In genomic region chr19:17530586-17530985, GRCh38 we compare ENCODE assay signal across 15 cellular contexts. TPM values are rescaled to one million over a fixed set of nuclear protein-coding genes. Genes with fewer than 3 reads are reported as not detected.
DNase-seq lines count a peak whose midpoint lies in the region; ATAC-seq and TF ChIP-seq lines count a peak whose summit lies in the region.
"Had no signal": no experiment of that assay in that cellular context is flagged by ENCODE, and none has a peak within 500 bp of the region (broad histone marks: within the 10 kb centered on the region; RNA-seq: fewer than 3 reads in every experiment).

No MANE protein-coding gene starts in this region.

- TF ChIP-seq EP300 in upper lobe of left lung (IDR thresholded peaks at IDR 0.05), result no peak

- peaks cover 0 to 8% (median 1%) of the 10 kb centered on the region in 4 donors for H3K9me3 ChIP-seq in upper lobe of left lung

- ATAC-seq in activated B cell treated with CpG ODN at 0.5 μM for 24 hours (ENCODE audit: low read depth) (no peak), upper lobe of left lung (ENCODE audit: low FRiP score in 2 of 2) (no peak)
- ATAC-seq in stimulated activated naive B cell treated with anti-CD40 and anti-IgM and Interleukin-4, amounts not matched to agents 10 μg/mL and 1 μg/mL and 100 μg/mL, for 72 hours (replicated peaks), result no peak
- ATAC-seq: activated T-helper 17 cell treated with anti-CD3 and anti-CD28 coated beads, Interleukin-2, amount 50 U/mL, for 72 hours had no signal

- DNase-seq in NCI-H748 (lab: John Stamatoyannopoulos, UW; ENCODE audit: unreplicated experiment) (peak; percentile 77), NCI-H748 treated with DMSO at 0.1 percent for 48 hours (lab: John Stamatoyannopoulos, UW) (no peak), NCI-H146 treated with DMSO at 0.1 percent for 48 hours (lab: John Stamatoyannopoulos, UW; ENCODE audit: unreplicated experiment) (peak; percentile 84), activated B cell treated with CpG ODN at 0.5 μM for 24 hours (no peak), GDM1 (lab: John Stamatoyannopoulos, UW) (no peak), GM10266 (ENCODE audit: extremely low spot score) (no peak), upper lobe of left lung (no peak)
- no peak for DNase-seq in stimulated activated naive B cell treated with anti-CD40 and anti-IgM and Interleukin-4, amounts not matched to agents 10 μg/mL and 1 μg/mL and 100 μg/mL, for 72 hours
- DNase-seq: activated CD4-positive, alpha-beta T cell treated with anti-CD3 and anti-CD28 coated beads, Interleukin-2, amount 50 U/mL, for 1 hour; aorta; DND-41; NCI-H1105 treated with DMSO at 0.1 percent for 48 hours; occipital lobe; stimulated activated CD4-positive, alpha-beta T cell treated with anti-CD3 and anti-CD28 coated beads, Interleukin-12 subunit alpha, Interleukin-12 subunit beta, amount 100 ng/mL, for 4 hours had no signal

- no peak for TF ChIP-seq POLR2A in upper lobe of left lung (IDR thresholded peaks at IDR 0.05)

- POLR2A ChIA-PET in activated B cell treated with CpG ODN at 0.5 μM for 24 hours (lab: Charles Lee), result interaction anchor here (0.6 to 12.8 kb wide), 8 partner anchors 10 to 1303 kb away, joined by 3 to 347 read pairs (median 6); partner anchors contain the start of gene PGLS

- no peak overlapping the region for H3K4me3 ChIP-seq in upper lobe of left lung

- H3K4me3 Mint-ChIP-seq in activated B cell treated with CpG ODN at 0.5 μM for 24 hours, result peak overlapping the region; percentile 90
- peak overlapping the region in 1 of 2 donors; percentile 30 for H3K4me3 Mint-ChIP-seq in stimulated activated naive B cell treated with anti-CD40 and anti-IgM and Interleukin-4, amounts not matched to agents 10 μg/mL and 1 μg/mL and 100 μg/mL, for 72 hours
- H3K4me3 Mint-ChIP-seq: activated T-helper 17 cell treated with anti-CD3 and anti-CD28 coated beads, Interleukin-2, amount 50 U/mL, for 72 hours had no signal

- WGBS in upper lobe of left lung, 2 donors, result 17 to 18% methylated on average over 1 to 8 of the region's 8 CpGs

- H3K4me1 ChIP-seq in upper lobe of left lung, result no peaks in the 10 kb centered on the region

- H3K9me3 Mint-ChIP-seq in activated B cell treated with CpG ODN at 0.5 μM for 24 hours, result peaks cover 5% of the 10 kb centered on the region
- peaks cover 4 to 5% of the 10 kb centered on the region in 2 donors for H3K9me3 Mint-ChIP-seq in stimulated activated naive B cell treated with anti-CD40 and anti-IgM and Interleukin-4, amounts not matched to agents 10 μg/mL and 1 μg/mL and 100 μg/mL, for 72 hours

- peaks cover 60% of the 10 kb centered on the region for H3K4me1 Mint-ChIP-seq in activated B cell treated with CpG ODN at 0.5 μM for 24 hours
- peaks cover 29 to 60% of the 10 kb centered on the region in 2 donors for H3K4me1 Mint-ChIP-seq in stimulated activated naive B cell treated with anti-CD40 and anti-IgM and Interleukin-4, amounts not matched to agents 10 μg/mL and 1 μg/mL and 100 μg/mL, for 72 hours
- H3K4me1 Mint-ChIP-seq: activated T-helper 17 cell treated with anti-CD3 and anti-CD28 coated beads, Interleukin-2, amount 50 U/mL, for 72 hours had no signal

- no peak overlapping the region for H3K27ac ChIP-seq in upper lobe of left lung

- CTCF ChIA-PET in activated B cell treated with CpG ODN at 0.5 μM for 24 hours (lab: Charles Lee), result interaction anchor here (1.6 to 2.7 kb wide), 3 partner anchors 19 to 43 kb away, joined by 9 to 19 read pairs (median 12); partner anchors contain the start of gene PGLS

- peaks cover 70% of the 10 kb centered on the region for H3K36me3 Mint-ChIP-seq in activated B cell treated with CpG ODN at 0.5 μM for 24 hours (ENCODE audit: low read depth)
- H3K36me3 Mint-ChIP-seq in stimulated activated naive B cell treated with anti-CD40 and anti-IgM and Interleukin-4, amounts not matched to agents 10 μg/mL and 1 μg/mL and 100 μg/mL, for 72 hours, result peaks cover 31 to 46% of the 10 kb centered on the region in 2 donors

- no peaks in the 10 kb centered on the region for H3K36me3 ChIP-seq in upper lobe of left lung

- peak overlapping the region; percentile 94 for H3K27ac Mint-ChIP-seq in activated B cell treated with CpG ODN at 0.5 μM for 24 hours
- peak overlapping the region; percentile 9 for H3K27ac Mint-ChIP-seq in stimulated activated naive B cell treated with anti-CD40 and anti-IgM and Interleukin-4, amounts not matched to agents 10 μg/mL and 1 μg/mL and 100 μg/mL, for 72 hours
- H3K27ac Mint-ChIP-seq: activated T-helper 17 cell treated with anti-CD3 and anti-CD28 coated beads, Interleukin-2, amount 50 U/mL, for 72 hours had no signal

- intact Hi-C loops in activated B cell treated with CpG ODN at 0.5 μM for 24 hours (cut with micrococcal nuclease), result no loop called here

- TF ChIP-seq CTCF in activated B cell treated with CpG ODN at 0.5 μM for 24 hours (IDR thresholded peaks at IDR 0.05), result no peak
- no peak for TF ChIP-seq CTCF in GM10266 (IDR thresholded peaks at IDR 0.05; ENCODE audit: control insufficient read depth, insufficient read depth, low read depth, missing control alignments)
- TF ChIP-seq CTCF in upper lobe of left lung (IDR thresholded peaks at IDR 0.05), result no peak

- no peaks in the 10 kb centered on the region for H3K27me3 Mint-ChIP-seq in activated B cell treated with CpG ODN at 0.5 μM for 24 hours
- H3K27me3 Mint-ChIP-seq in stimulated activated naive B cell treated with anti-CD40 and anti-IgM and Interleukin-4, amounts not matched to agents 10 μg/mL and 1 μg/mL and 100 μg/mL, for 72 hours, result no peaks in the 10 kb centered on the region
- H3K27me3 Mint-ChIP-seq: activated T-helper 17 cell treated with anti-CD3 and anti-CD28 coated beads, Interleukin-2, amount 50 U/mL, for 72 hours had no signal

- H3K27me3 ChIP-seq in upper lobe of left lung, result no peaks in the 10 kb centered on the region

RNA-seq across cellular contexts. Expression of gene PGLS, which starts 19.1 kb away (rescaled TPM):
- total RNA-seq in activated B cell treated with CpG ODN at 0.5 μM for 24 hours (107 and 111 TPM in 2 replicates), upper lobe of left lung (100 to 1,000 TPM in 3 of 6 donors, 10 to 100 TPM in 3; 50.6 to 117 (median 99.7) TPM)

RNA-seq across cellular contexts. Expression of gene COLGALT1, which starts 24.9 kb away (rescaled TPM):
- total RNA-seq in activated B cell treated with CpG ODN at 0.5 μM for 24 hours (69.2 and 80.3 TPM in 2 replicates), upper lobe of left lung (100 to 1,000 TPM in 4 of 6 donors, 10 to 100 TPM in 2; 58.3 to 151 (median 116) TPM)

Comparison
In these comparisons a context has a peak if more than half of its experiments do, and no peak if none do; other contexts are left out.
1. DNase-seq: peak in NCI-H748 (single experiment) and NCI-H146 treated with DMSO at 0.1 percent for 48 hours (single experiment); none in NCI-H748 treated with DMSO at 0.1 percent for 48 hours (single experiment), activated B cell treated with CpG ODN at 0.5 μM for 24 hours (single experiment), stimulated activated naive B cell treated with anti-CD40 and anti-IgM and Interleukin-4, amounts not matched to agents 10 μg/mL and 1 μg/mL and 100 μg/mL, for 72 hours (single experiment), GDM1 (single experiment), GM10266 (single experiment) and upper lobe of left lung (0 of 2).